9 cellular contexts compared by ENCODE assay signal in the genomic region with DNA sequence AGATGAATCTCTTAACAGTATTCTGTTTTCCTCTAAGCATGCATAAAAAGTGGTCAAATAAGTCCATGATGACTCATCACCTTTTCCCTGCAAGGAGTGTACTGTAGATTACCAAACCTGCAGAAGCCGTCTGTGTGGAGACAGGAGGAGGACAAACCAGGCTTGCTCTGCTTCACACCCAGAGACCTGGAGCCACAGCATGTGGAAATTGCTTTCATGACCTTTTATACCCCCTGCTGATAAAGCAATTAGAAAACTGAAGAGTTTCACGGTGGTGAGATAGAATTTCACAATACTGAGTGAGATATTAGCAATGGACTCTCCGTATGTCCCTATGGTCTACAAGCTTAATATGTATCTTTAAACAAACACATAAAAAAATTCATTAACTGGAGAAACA. TPM values are rescaled to one million over a fixed set of nuclear protein-coding genes. Genes with fewer than 3 reads are reported as not detected.
DNase-seq lines count a peak whose midpoint lies in the region; ATAC-seq and TF ChIP-seq lines count a peak whose summit lies in the region.
"Had no signal": no experiment of that assay in that cellular context is flagged by ENCODE, and none has a peak within 500 bp of the region (broad histone marks: within the 10 kb centered on the region; RNA-seq: fewer than 3 reads in every experiment).

No MANE protein-coding gene starts in this region.

- no peak for TF ChIP-seq CTCF in LNCaP clone FGC (IDR thresholded peaks at IDR 0.05; ENCODE audit: control insufficient read depth, extremely low read depth, insufficient read depth)
- TF ChIP-seq CTCF in mammary epithelial cell (conservative IDR thresholded peaks at IDR 0.05 in 1 of 2, IDR thresholded peaks at IDR 0.05 in 1 of 2; ENCODE audit: extremely low read depth in 1 of 2, insufficient read depth in 1 of 2, low read depth in 1 of 2, low read length in 2 of 2), result no peak
- TF ChIP-seq CTCF in mucosa of descending colon (IDR thresholded peaks at IDR 0.05), result no peak

- BruUV-seq in mammary epithelial cell (replicated peaks; lab: Mats Ljungman, UMichigan), result TSS peak; percentile 9

- in situ Hi-C loops in mammary epithelial cell (cut with MboI; ENCODE audit: low sequenced_read_pairs in 2 of 2), result no loop called here

- H3K27me3 ChIP-seq in mammary epithelial cell (ENCODE audit: insufficient read depth, low read length), result no peaks in the 10 kb centered on the region

- H3K4me1 ChIP-seq in mammary epithelial cell (ENCODE audit: insufficient read depth, low read length), result peaks cover 30% of the 10 kb centered on the region
- no peaks in the 10 kb centered on the region for H3K4me1 ChIP-seq in mucosa of descending colon (ENCODE audit: low read depth)

- H4K20me1 ChIP-seq in mammary epithelial cell (ENCODE audit: insufficient read depth, low read length), result no peaks in the 10 kb centered on the region

- no peak overlapping the region for H3K27ac ChIP-seq in mammary epithelial cell (ENCODE audit: insufficient read depth, low read depth, low read length)

- H3K9me3 ChIP-seq in mammary epithelial cell (replicated peaks; ENCODE audit: insufficient read depth, low read length), result no peaks in the 10 kb centered on the region
- no peaks in the 10 kb centered on the region for H3K9me3 ChIP-seq in mucosa of descending colon

- no peak overlapping the region for H3K4me2 ChIP-seq in mammary epithelial cell (ENCODE audit: insufficient read depth, low read depth, low read length)

- dilution Hi-C loops in mammary epithelial cell (cut with HindIII; ENCODE audit: low sequenced_read_pairs), result loop anchor here (5.0 to 10.0 kb wide), 3 partner anchors 47 to 126 kb away; no protein-coding TSS in a partner anchor

- no peaks in the 10 kb centered on the region for H3K79me2 ChIP-seq in mammary epithelial cell (ENCODE audit: insufficient read depth, low read length)

- DNase-seq in EH (ENCODE audit: low read depth), result peak; percentile 79
- DNase-seq in LNCaP clone FGC (ENCODE audit: low read depth), result peak; percentile 56
- DNase-seq in mammary epithelial cell, result peak; percentile 78
- DNase-seq in mucosa of descending colon, result no peak
- no peak for DNase-seq in hypothalamus (lab: John Stamatoyannopoulos, UW)
- no peak for DNase-seq in NCI-H1092 (lab: John Stamatoyannopoulos, UW)
- DNase-seq in C1 segment of cervical spinal cord (lab: John Stamatoyannopoulos, UW), result no peak
- DNase-seq: NCI-H2081 treated with DMSO at 0.1 percent for 48 hours had no signal

- intact Hi-C loops in mammary epithelial cell (cut with micrococcal nuclease) (loop anchor here (1.0 to 2.0 kb wide), 2 partner anchors 14 to 35 kb away; a partner anchor contains a TSS), mucosa of descending colon (cut with DNase I, micrococcal nuclease) (no loop called here)

- no peak overlapping the region for H3K9ac ChIP-seq in mammary epithelial cell (ENCODE audit: insufficient read depth, low read length)

- CTCF ChIA-PET in mammary epithelial cell (lab: Charles Lee; ENCODE audit: low non-redundant PET), result no interaction called here

- H3K36me3 ChIP-seq in mammary epithelial cell (ENCODE audit: insufficient read depth, low read length) (peaks cover 12% of the 10 kb centered on the region), mucosa of descending colon (ENCODE audit: low read depth) (peaks cover 8% of the 10 kb centered on the region)

- no peak overlapping the region for H2AFZ ChIP-seq in mammary epithelial cell (ENCODE audit: low read depth, low read length)

- 37% methylated on average over 3 of the region's 3 CpGs for WGBS in mammary epithelial cell (ENCODE audit: low coverage, missing lambda C conversion rate)

- ATAC-seq in mucosa of descending colon (peak; percentile 37), HG03439 (IDR thresholded peaks at IDR 0.05; ENCODE audit: unreplicated experiment) (no peak)

- H3K4me3 ChIP-seq in LNCaP clone FGC (ENCODE audit: low read depth, low read length) (no peak overlapping the region), mammary epithelial cell (replicated peaks in 1 of 3; ENCODE audit: insufficient read depth in 1 of 3, low read depth in 2 of 3, low read length in 3 of 3) (no peak overlapping the region), mucosa of descending colon (no peak overlapping the region)

RNA-seq across cellular contexts. Expression of a gene that starts 9.4 kb away (rescaled TPM):
- total RNA-seq in mammary epithelial cell (under 1 TPM; 0.31 to 0.33 TPM), mucosa of descending colon (under 1 TPM in 2 of 3 donors, not detected in 1; 0.32 to 0.43 TPM)
- 0.08 TPM for polyA plus RNA-seq in mammary epithelial cell
- polyA minus RNA-seq in mammary epithelial cell, result not detected

RNA-seq across cellular contexts. Expression of a gene that starts 13.1 kb away (rescaled TPM):
- 10 to 100 TPM; 49.8 to 71.8 TPM for total RNA-seq in mammary epithelial cell
- polyA plus RNA-seq in mammary epithelial cell, result 60.8 TPM
- polyA minus RNA-seq in mammary epithelial cell, result 42.6 TPM
- total RNA-seq in mucosa of descending colon, result 10 to 100 TPM; 20.9 to 34.0 (median 21.9) TPM

RNA-seq across cellular contexts. Expression of a gene that starts 15.6 kb away (rescaled TPM):
- total RNA-seq in mammary epithelial cell (10 to 100 TPM; 21.0 to 28.0 TPM), mucosa of descending colon (10 to 100 TPM; 18.9 to 23.8 (median 21.3) TPM)
- polyA plus RNA-seq in mammary epithelial cell, result 17.0 TPM
- 5.2 TPM for polyA minus RNA-seq in mammary epithelial cell

RNA-seq across cellular contexts. Expression of a gene that starts 29.0 kb away (rescaled TPM):
- total RNA-seq in mammary epithelial cell (10 to 100 TPM in 1 of 2 donors, 1 to 10 TPM in 1; 9.7 to 24.1 TPM), mucosa of descending colon (10 to 100 TPM; 10.6 to 12.2 (median 11.1) TPM)
- polyA plus RNA-seq in mammary epithelial cell, result 14.9 TPM
- polyA minus RNA-seq in mammary epithelial cell, result not detected

Comparison
In these comparisons a context has a peak if more than half of its experiments do, and no peak if none do; other contexts are left out.
1. DNase-seq: peak in EH (single experiment), LNCaP clone FGC (single experiment) and mammary epithelial cell (single experiment); none in mucosa of descending colon (0 of 3), hypothalamus (0 of 51), NCI-H1092 (single experiment) and C1 segment of cervical spinal cord (0 of 14).